Comparison of ENCODE assay signal across 28 cellular contexts in the genomic region with DNA sequence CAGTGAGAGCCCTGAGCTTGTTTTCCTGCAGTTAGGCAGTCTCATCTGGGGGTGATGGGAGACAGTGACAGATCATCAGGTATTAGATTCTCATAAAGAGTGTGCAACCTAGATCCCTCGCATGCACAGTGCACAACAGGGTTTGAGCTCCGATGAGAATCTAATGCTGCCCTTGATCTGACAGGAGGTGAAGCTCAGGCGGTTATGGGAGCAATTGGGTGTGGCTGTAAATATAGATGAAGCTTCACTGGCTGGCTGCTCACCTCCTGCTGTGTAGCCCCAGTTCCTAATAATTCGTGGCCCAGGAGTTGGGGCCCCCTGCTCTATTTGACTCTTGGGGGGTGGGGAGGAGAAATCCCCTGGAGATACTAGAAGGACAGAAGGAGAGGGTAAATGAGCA.
DNase-seq lines count a peak whose midpoint lies in the region; ATAC-seq and TF ChIP-seq lines count a peak whose summit lies in the region.
"Had no signal": no experiment of that assay in that cellular context is flagged by ENCODE, and none has a peak within 500 bp of the region (broad histone marks: within the 10 kb centered on the region; RNA-seq: fewer than 3 reads in every experiment).

No MANE protein-coding gene starts in this region.

- H3K4me2 ChIP-seq in OCI-LY7 (ENCODE audit: low read length): peak overlapping the region; percentile 20; the same call in 1 of the 2 replicates
- H3K4me2 ChIP-seq: GM23338 had no signal

- peak overlapping the region; percentile 40 to 60 for H3K27ac Mint-ChIP-seq in natural killer cell
- peak overlapping the region in 1 of 2 donors; percentile 61 for H3K27ac Mint-ChIP-seq in natural killer cell treated with Interleukin-12 subunit alpha and Interleukin-12 subunit beta and Interleukin-15 and Interleukin-18, amount 100 ng/mL, for 72 hours
- H3K27ac Mint-ChIP-seq in dendritic cell treated with granulocyte-macrophage colony-stimulating factor and Interleukin-4, amounts not matched to agents 40 ng/mL and 50 ng/mL, for 4 days: peak overlapping the region; percentile 53
- H3K27ac Mint-ChIP-seq: GM23338, mesothelial cell of epicardium, nephron progenitor cell had no signal

- H3K36me3 Mint-ChIP-seq in natural killer cell: no peaks in the 10 kb centered on the region
- peaks cover 4% of the 10 kb centered on the region for H3K36me3 Mint-ChIP-seq in natural killer cell treated with Interleukin-12 subunit alpha and Interleukin-12 subunit beta and Interleukin-15 and Interleukin-18, amount 100 ng/mL, for 72 hours
- H3K36me3 Mint-ChIP-seq in dendritic cell treated with granulocyte-macrophage colony-stimulating factor and Interleukin-4, amounts not matched to agents 40 ng/mL and 50 ng/mL, for 4 days (ENCODE audit: low read depth): no peaks in the 10 kb centered on the region
- H3K36me3 Mint-ChIP-seq: mesothelial cell of epicardium had no signal

- H3K9me3 Mint-ChIP-seq in natural killer cell: no peaks in the 10 kb centered on the region
- peaks cover 3% of the 10 kb centered on the region for H3K9me3 Mint-ChIP-seq in natural killer cell treated with Interleukin-12 subunit alpha and Interleukin-12 subunit beta and Interleukin-15 and Interleukin-18, amount 100 ng/mL, for 72 hours
- H3K9me3 Mint-ChIP-seq in dendritic cell treated with granulocyte-macrophage colony-stimulating factor and Interleukin-4, amounts not matched to agents 40 ng/mL and 50 ng/mL, for 4 days: no peaks in the 10 kb centered on the region
- H3K9me3 Mint-ChIP-seq: GM23338, nephron progenitor cell had no signal

- no peak overlapping the region for H3K4me3 Mint-ChIP-seq in natural killer cell
- no peak overlapping the region for H3K4me3 Mint-ChIP-seq in natural killer cell treated with Interleukin-12 subunit alpha and Interleukin-12 subunit beta and Interleukin-15 and Interleukin-18, amount 100 ng/mL, for 72 hours
- no peak overlapping the region for H3K4me3 Mint-ChIP-seq in dendritic cell treated with granulocyte-macrophage colony-stimulating factor and Interleukin-4, amounts not matched to agents 40 ng/mL and 50 ng/mL, for 4 days
- H3K4me3 Mint-ChIP-seq: GM23338, mesothelial cell of epicardium, nephron progenitor cell had no signal

- DNase-seq in natural killer cell (no peak), OCI-LY7 (ENCODE audit: low spot score) (no peak), suprapubic skin (ENCODE audit: low spot score in 2 of 2) (no peak), NCI-H2029 treated with DMSO at 0.1 percent for 48 hours (lab: John Stamatoyannopoulos, UW) (no peak)
- no peak for DNase-seq in natural killer cell treated with Interleukin-12 subunit alpha and Interleukin-12 subunit beta and Interleukin-15 and Interleukin-18, amount 100 ng/mL, for 72 hours (ENCODE audit: low spot score)
- DNase-seq: activated naive CD4-positive, alpha-beta T cell; aorta; caudate nucleus; GDM1; left ventricle myocardium inferior; MM.1S; NCI-H146; NCI-H2171; NCI-H510A treated with DMSO at 0.1 percent for 48 hours; nephron progenitor cell; right cardiac atrium; spleen; stimulated activated CD4-positive, alpha-beta T cell treated with anti-CD3 and anti-CD28 coated beads, Interleukin-4, amount 100 ng/mL, for 1 hour; stimulated activated naive CD4-positive, alpha-beta T cell treated with Interleukin-2 at 50 U/mL for 16 hours had no signal

- H3K4me3 ChIP-seq in OCI-LY7 (ENCODE audit: low read depth, low read length, poor library complexity, severe bottlenecking) (no peak overlapping the region), suprapubic skin (no peak overlapping the region)
- H3K4me3 ChIP-seq: GM23338, K562, left ventricle myocardium inferior, SJSA1, spleen, thoracic aorta, vagina had no signal

- POLR2A ChIA-PET in OCI-LY7 (lab: Charles Lee): interaction anchor here (0.7 to 7.8 kb wide), 6 partner anchors 10 to 323 kb away, joined by 3 to 102 read pairs (median 4); partner anchors contain the start of gene STT3B

- H3K27me3 ChIP-seq in suprapubic skin: no peaks in the 10 kb centered on the region
- H3K27me3 ChIP-seq: SJSA1, spleen, vagina had no signal

- CTCF ChIA-PET in OCI-LY7 (lab: Charles Lee; ENCODE audit: unreplicated experiment): no interaction called here

- H3K27ac ChIP-seq in OCI-LY7 (ENCODE audit: low read depth, low read length, poor library complexity, severe bottlenecking) (peak overlapping the region; percentile 26), suprapubic skin (no peak overlapping the region)
- H3K27ac ChIP-seq: left ventricle myocardium inferior, parathyroid adenoma, SJSA1, thoracic aorta, vagina had no signal

- H3K36me3 ChIP-seq in OCI-LY7 (ENCODE audit: insufficient read depth, low read length) (peaks cover 6% of the 10 kb centered on the region; the same call in 1 of the 2 replicates), suprapubic skin (no peaks in the 10 kb centered on the region)
- H3K36me3 ChIP-seq: left ventricle myocardium inferior, SJSA1, spleen, thoracic aorta, vagina had no signal

- no peaks in the 10 kb centered on the region for H4K20me1 ChIP-seq in OCI-LY7 (ENCODE audit: insufficient read depth, low read length)

- H3K4me1 Mint-ChIP-seq in natural killer cell: peaks cover 69 to 71% of the 10 kb centered on the region in 2 donors
- H3K4me1 Mint-ChIP-seq in natural killer cell treated with Interleukin-12 subunit alpha and Interleukin-12 subunit beta and Interleukin-15 and Interleukin-18, amount 100 ng/mL, for 72 hours (ENCODE audit: low read depth in 2 of 2): peaks cover 59 to 60% of the 10 kb centered on the region in 2 donors
- H3K4me1 Mint-ChIP-seq in dendritic cell treated with granulocyte-macrophage colony-stimulating factor and Interleukin-4, amounts not matched to agents 40 ng/mL and 50 ng/mL, for 4 days (ENCODE audit: low read depth): peaks cover 35% of the 10 kb centered on the region

- intact Hi-C loops in natural killer cell (cut with micrococcal nuclease): no loop called here
- intact Hi-C loops in OCI-LY7 (cut with micrococcal nuclease; ENCODE audit: unreplicated experiment): loop anchor here (10.0 kb wide), 2 partner anchors 578 to 618 kb away; partner anchors contain the start of gene TGFBR2
- intact Hi-C loops in dendritic cell treated with granulocyte-macrophage colony-stimulating factor and Interleukin-4, amounts not matched to agents 40 ng/mL and 50 ng/mL, for 4 days (cut with micrococcal nuclease): no loop called here

- no peaks in the 10 kb centered on the region for H3K79me2 ChIP-seq in OCI-LY7 (ENCODE audit: insufficient read depth, low read depth, low read length)
- H3K79me2 ChIP-seq: parathyroid adenoma had no signal

- BruUV-seq in OCI-LY7 (replicated peaks; lab: Mats Ljungman, UMichigan): no TSS peak

- H3K9me3 ChIP-seq in OCI-LY7 (ENCODE audit: low read length) (peaks cover 9% of the 10 kb centered on the region; the same call in 1 of the 2 replicates), suprapubic skin (no peaks in the 10 kb centered on the region)
- H3K9me3 ChIP-seq: left ventricle myocardium inferior, SJSA1, spleen, thoracic aorta, vagina had no signal

- no peaks in the 10 kb centered on the region for H3K27me3 Mint-ChIP-seq in natural killer cell (ENCODE audit: low read depth in 2 of 2)
- no peaks in the 10 kb centered on the region for H3K27me3 Mint-ChIP-seq in natural killer cell treated with Interleukin-12 subunit alpha and Interleukin-12 subunit beta and Interleukin-15 and Interleukin-18, amount 100 ng/mL, for 72 hours
- H3K27me3 Mint-ChIP-seq in dendritic cell treated with granulocyte-macrophage colony-stimulating factor and Interleukin-4, amounts not matched to agents 40 ng/mL and 50 ng/mL, for 4 days: peaks cover 2% of the 10 kb centered on the region

- no peak for TF ChIP-seq POLR2A in suprapubic skin (IDR thresholded peaks at IDR 0.05)

- ATAC-seq in natural killer cell (no peak), GM21526 (IDR thresholded peaks at IDR 0.05; ENCODE audit: low FRiP score, unreplicated experiment) (no peak)
- ATAC-seq in natural killer cell treated with Interleukin-12 subunit alpha and Interleukin-12 subunit beta and Interleukin-15 and Interleukin-18, amount 100 ng/mL, for 72 hours: no peak
- ATAC-seq: GM23338, K562, right cardiac atrium had no signal

- H3K9me2 ChIP-seq in OCI-LY7 (ENCODE audit: insufficient read depth, low read length): no peaks in the 10 kb centered on the region

- H2AFZ ChIP-seq in OCI-LY7 (ENCODE audit: low read length): peak overlapping the region; percentile 73
- H2AFZ ChIP-seq: GM23338, parathyroid adenoma had no signal

- TF ChIP-seq CTCF in natural killer cell (IDR thresholded peaks at IDR 0.05): no peak
- no peak for TF ChIP-seq CTCF in OCI-LY7 (conservative IDR thresholded peaks at IDR 0.05; ENCODE audit: low read length)
- TF ChIP-seq CTCF in suprapubic skin (IDR thresholded peaks at IDR 0.05): no peak

- 81% methylated on average over 4 of the region's 4 CpGs for WGBS in suprapubic skin

- no peak for TF ChIP-seq EP300 in suprapubic skin (IDR thresholded peaks at IDR 0.05)

- H3K4me1 ChIP-seq in OCI-LY7 (ENCODE audit: insufficient read depth, low read length, poor library complexity, severe bottlenecking) (peaks cover 81% of the 10 kb centered on the region), suprapubic skin (peaks cover 20% of the 10 kb centered on the region)
- H3K4me1 ChIP-seq: left ventricle myocardium inferior, parathyroid adenoma, SJSA1 had no signal
